ENCODE assay signal across 1 cellular context in the genomic region with DNA sequence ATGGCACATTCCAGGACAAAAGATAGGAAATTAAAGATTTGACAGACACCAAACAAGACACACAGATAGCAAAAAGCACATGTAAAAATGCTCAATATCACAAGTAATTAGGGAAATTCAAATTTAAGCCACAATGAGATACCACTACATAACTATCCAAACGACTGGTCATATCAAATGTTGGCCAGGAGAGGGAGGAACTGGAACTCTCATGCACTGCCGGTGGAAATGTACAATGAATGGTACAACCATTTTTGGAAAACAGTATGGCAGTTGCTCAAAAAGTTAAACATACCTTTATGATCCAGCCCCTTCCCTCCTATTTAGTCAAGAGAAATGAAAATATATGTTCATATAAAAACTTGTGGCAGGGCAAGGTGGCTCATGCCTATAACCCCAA.
TF ChIP-seq lines count a peak whose summit lies in the region.

No MANE protein-coding gene starts in this region.

TF ChIP-seq in K562, 482 proteins besides CTCF, POLR2A, EP300 and RAD21:
- TF ChIP-seq NKRF (IDR thresholded peaks at IDR 0.05; ENCODE audit: borderline replicate concordance) (no peak), ZNF316 (IDR thresholded peaks at IDR 0.05) (no peak), SPI1 (IDR thresholded peaks at IDR 0.05; ENCODE audit: borderline replicate concordance, low read depth, low read length) (0 out of 2 replicates have a peak, but pooled peaks have one; percentile 4), RUNX1 (IDR thresholded peaks at IDR 0.05; ENCODE audit: low read depth) (no peak), RB1 (IDR thresholded peaks at IDR 0.05; ENCODE audit: low read depth) (no peak)
- TF ChIP-seq, protein P1, sequence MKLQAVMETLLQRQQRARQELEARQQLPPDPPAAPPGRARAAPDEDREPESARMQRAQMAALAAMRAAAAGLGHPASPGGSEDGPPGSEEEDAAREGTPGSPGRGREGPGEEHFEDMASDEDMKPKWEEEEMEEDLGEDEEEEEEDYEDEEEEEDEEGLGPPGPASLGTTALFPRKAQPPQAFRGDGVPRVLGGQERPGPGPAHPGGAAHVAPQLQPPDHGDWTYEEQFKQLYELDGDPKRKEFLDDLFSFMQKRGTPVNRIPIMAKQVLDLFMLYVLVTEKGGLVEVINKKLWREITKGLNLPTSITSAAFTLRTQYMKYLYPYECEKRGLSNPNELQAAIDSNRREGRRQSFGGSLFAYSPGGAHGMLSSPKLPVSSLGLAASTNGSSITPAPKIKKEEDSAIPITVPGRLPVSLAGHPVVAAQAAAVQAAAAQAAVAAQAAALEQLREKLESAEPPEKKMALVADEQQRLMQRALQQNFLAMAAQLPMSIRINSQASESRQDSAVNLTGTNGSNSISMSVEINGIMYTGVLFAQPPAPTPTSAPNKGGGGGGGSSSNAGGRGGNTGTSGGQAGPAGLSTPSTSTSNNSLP (IDR thresholded peaks at IDR 0.05; ENCODE audit: borderline replicate concordance, low read depth, low read length), result no peak
